13 cellular contexts compared by ENCODE assay signal in genomic region chr6:11007715-11008608, GRCh38. TPM values are rescaled to one million over a fixed set of nuclear protein-coding genes. Genes with fewer than 3 reads are reported as not detected.
DNase-seq lines count a peak whose midpoint lies in the region; ATAC-seq and TF ChIP-seq lines count a peak whose summit lies in the region.
"Had no signal": no experiment of that assay in that cellular context is flagged by ENCODE, and none has a peak within 500 bp of the region (broad histone marks: within the 10 kb centered on the region; RNA-seq: fewer than 3 reads in every experiment).

No MANE protein-coding gene starts in this region.

- peaks cover 5 to 9% (median 8%) of the 10 kb centered on the region in 3 donors for H3K27me3 Mint-ChIP-seq in CD14-positive monocyte (ENCODE audit: low read depth in 3 of 3)

- no peak for TF ChIP-seq POLR2A in NB4 (IDR thresholded peaks at IDR 0.05; ENCODE audit: extremely low read depth, insufficient read length)

- peak overlapping the region; percentile 75 to 98 for H2BK12ac ChIP-seq in mesenchymal stem cell (ENCODE audit: low read length in 2 of 2)

- H3K79me1 ChIP-seq in mesenchymal stem cell (replicated peaks; ENCODE audit: low read length, poor library complexity, severe bottlenecking), result no peaks in the 10 kb centered on the region

- no peak overlapping the region for H2BK15ac ChIP-seq in mesenchymal stem cell (ENCODE audit: low read depth, poor library complexity, severe bottlenecking)

- no peak overlapping the region for H2AK5ac ChIP-seq in mesenchymal stem cell (ENCODE audit: low read length, severe bottlenecking)

- H3K4me3 ChIP-seq in NB4 (ENCODE audit: low read depth, low read length) (no peak overlapping the region), cardiac fibroblast (replicated peaks in 1 of 2; ENCODE audit: low read depth in 2 of 2, low read length in 2 of 2) (no peak overlapping the region), mesenchymal stem cell (ENCODE audit: insufficient read depth in 1 of 2, low read depth in 1 of 2, low read length in 2 of 2) (no peak overlapping the region)
- H3K4me3 ChIP-seq: adrenal gland, ovary, suprapubic skin had no signal

- no peak overlapping the region for H2AFZ ChIP-seq in mesenchymal stem cell (ENCODE audit: low read depth, low read length)

- peak; percentile 36 for ATAC-seq in GM18520 (IDR thresholded peaks at IDR 0.05; ENCODE audit: unreplicated experiment)
- no peak for ATAC-seq in GM19395 (IDR thresholded peaks at IDR 0.05; ENCODE audit: unreplicated experiment)
- ATAC-seq: T-cell had no signal

- peak overlapping the region; percentile 36 to 47 for H3K4ac ChIP-seq in mesenchymal stem cell (ENCODE audit: low read depth in 1 of 2, low read length in 2 of 2)

- peak overlapping the region; percentile 11 to 86 for H3K18ac ChIP-seq in mesenchymal stem cell (ENCODE audit: low read depth in 1 of 2, low read length in 2 of 2)

- no peak overlapping the region for H3K14ac ChIP-seq in mesenchymal stem cell (ENCODE audit: low read length in 2 of 2)

- peak overlapping the region; percentile 92 for H4K8ac ChIP-seq in mesenchymal stem cell (ENCODE audit: low read length)

- intact Hi-C loops in CD14-positive monocyte (cut with micrococcal nuclease), result no loop called here

- H3K9ac ChIP-seq in mesenchymal stem cell (ENCODE audit: low read length), result no peak overlapping the region

- H3K9me3 Mint-ChIP-seq in CD14-positive monocyte, result peaks cover 0 to 7% (median 0%) of the 10 kb centered on the region in 7 donors
- H3K9me3 Mint-ChIP-seq: T-cell had no signal

- no peaks in the 10 kb centered on the region for H3K36me3 Mint-ChIP-seq in CD14-positive monocyte
- H3K36me3 Mint-ChIP-seq: T-cell had no signal

- H3K27me3 ChIP-seq in mesenchymal stem cell (ENCODE audit: control insufficient read depth in 1 of 2, insufficient read depth in 1 of 2, low read length in 2 of 2), result no peaks in the 10 kb centered on the region
- H3K27me3 ChIP-seq: ovary had no signal

- no peak overlapping the region for H3K23ac ChIP-seq in mesenchymal stem cell (ENCODE audit: low read length in 2 of 2)

- peak; percentile 15 for DNase-seq in NB4 (ENCODE audit: low read depth)
- peak; percentile 52 to 63 for DNase-seq in cardiac fibroblast (ENCODE audit: low read depth in 2 of 2)
- DNase-seq in mesenchymal stem cell, result peak; percentile 76
- no peak for DNase-seq in CD14-positive monocyte (ENCODE audit: low spot score)
- no peak for DNase-seq in NCI-H2107 (lab: John Stamatoyannopoulos, UW)
- DNase-seq in GM19238 (ENCODE audit: insufficient read length, low spot score), result no peak
- DNase-seq: adrenal gland, NCI-H526, ovary, T-cell had no signal

- H3K4me1 ChIP-seq in mesenchymal stem cell (ENCODE audit: control insufficient read depth, insufficient read depth, low read depth, low read length), result peaks cover 14% of the 10 kb centered on the region
- H3K4me1 ChIP-seq: adrenal gland had no signal

- 33% methylated on average over 10 of the region's 10 CpGs for WGBS in mesenchymal stem cell

- no peaks in the 10 kb centered on the region for H3K9me3 ChIP-seq in mesenchymal stem cell (ENCODE audit: control insufficient read depth, low read length)
- H3K9me3 ChIP-seq: adrenal gland, ovary, suprapubic skin had no signal

- H3K4me1 Mint-ChIP-seq in CD14-positive monocyte, result no peaks in the 10 kb centered on the region
- H3K4me1 Mint-ChIP-seq: T-cell had no signal

- no peaks in the 10 kb centered on the region for H3K36me3 ChIP-seq in mesenchymal stem cell (ENCODE audit: control insufficient read depth in 1 of 2, insufficient read depth in 2 of 2, low read depth in 1 of 2, low read length in 2 of 2)
- H3K36me3 ChIP-seq: adrenal gland, ovary, suprapubic skin had no signal

- H3K4me3 Mint-ChIP-seq in CD14-positive monocyte, result no peak overlapping the region
- H3K4me3 Mint-ChIP-seq: T-cell had no signal

- TF ChIP-seq CTCF in NB4 (IDR thresholded peaks at IDR 0.05; ENCODE audit: low read depth, low read length) (no peak), cardiac fibroblast (IDR thresholded peaks at IDR 0.05; ENCODE audit: low read depth, low read length) (no peak), CD14-positive monocyte (IDR thresholded peaks at IDR 0.05) (no peak)

- peak overlapping the region; percentile 85 for H4K91ac ChIP-seq in mesenchymal stem cell (ENCODE audit: low read length)

- H3K27ac ChIP-seq in mesenchymal stem cell (ENCODE audit: low read length, poor library complexity, severe bottlenecking), result peak overlapping the region; percentile 61
- H3K27ac ChIP-seq: adrenal gland, ovary, suprapubic skin had no signal

- H3K27ac Mint-ChIP-seq in CD14-positive monocyte, result no peak overlapping the region
- H3K27ac Mint-ChIP-seq: T-cell had no signal

- no peak overlapping the region for H3K4me2 ChIP-seq in mesenchymal stem cell (ENCODE audit: low read length, poor library complexity, severe bottlenecking)

- H2BK120ac ChIP-seq in mesenchymal stem cell (ENCODE audit: low read depth, low read length), result peak overlapping the region; percentile 91

- H2BK5ac ChIP-seq in mesenchymal stem cell (ENCODE audit: low read depth, low read length, poor library complexity, severe bottlenecking), result no peak overlapping the region

RNA-seq across cellular contexts. Expression of gene ELOVL2, which starts 36.1 kb away (rescaled TPM):
- 11.7 TPM for polyA plus RNA-seq in mesenchymal stem cell (2013, experiment 1 of 2)
- polyA plus RNA-seq in mesenchymal stem cell (2013, experiment 2 of 2), result 12.0 TPM
- not detected for polyA plus RNA-seq in CD14-positive monocyte

Comparison
In these comparisons a context has a peak if more than half of its experiments do, and no peak if none do; other contexts are left out.
1. DNase-seq: peak in NB4 (single experiment), cardiac fibroblast (2 of 2) and mesenchymal stem cell (single experiment); none in CD14-positive monocyte (single experiment), NCI-H2107 (single experiment) and GM19238 (single experiment).